ENCODE assay signal across 25 cellular contexts in genomic region chr1:61419167-61419566, GRCh38.
"Had no signal": no experiment of that assay in that cellular context is flagged by ENCODE, and none has a peak within 500 bp of the region (broad histone marks: within the 10 kb centered on the region; RNA-seq: fewer than 3 reads in every experiment).

No MANE protein-coding gene starts in this region.

- H3K4me1 Mint-ChIP-seq: memory B cell had no signal

- H3K36me3 ChIP-seq: colonic mucosa, gastrocnemius medialis, neural progenitor cell, ovary, spleen had no signal

- H3K9ac ChIP-seq: neural progenitor cell had no signal

- H3K27me3 Mint-ChIP-seq: stimulated activated naive CD8-positive, alpha-beta T cell treated with anti-CD3 and anti-CD28 coated beads, Interleukin-15, Interleukin-2, amounts not matched to agents 100 ng/mL and 50 ng/mL, for 24 hours had no signal

- H3K9me3 Mint-ChIP-seq: endodermal cell; memory B cell; natural killer cell treated with Interleukin-12 subunit alpha and Interleukin-12 subunit beta and Interleukin-15 and Interleukin-18, amount 100 ng/mL, for 72 hours; neural progenitor cell; stimulated activated memory B cell treated with anti-CD40 and anti-IgM and Interleukin-4, amounts not matched to agents 10 μg/mL and 1 μg/mL and 100 μg/mL, for 72 hours; stimulated activated naive CD8-positive, alpha-beta T cell treated with anti-CD3 and anti-CD28 coated beads, Interleukin-15, Interleukin-2, amounts not matched to agents 100 ng/mL and 50 ng/mL, for 24 hours had no signal

- DNase-seq: colonic mucosa; effector CD4-positive, alpha-beta T cell; endodermal cell; gastrocnemius medialis; heart right ventricle; hypothalamus; kidney glomerular epithelial cell; lower lobe of right lung; midbrain; nucleus accumbens; ovary; spleen; stimulated activated CD4-positive, alpha-beta T cell treated with anti-CD3 and anti-CD28 coated beads, Interleukin-15, amount 100 ng/mL, for 24 hours; stimulated activated CD4-positive, alpha-beta T cell treated with anti-CD3 and anti-CD28 coated beads, Interleukin-1b, Interleukin-23, amount 100 ng/mL, for 48 hours; stimulated activated CD4-positive, alpha-beta T cell treated with anti-CD3 and anti-CD28 coated beads, Interleukin-4, amount 100 ng/mL, for 24 hours; tibial artery; upper lobe of right lung had no signal

- H3K27ac Mint-ChIP-seq: endodermal cell; memory B cell; natural killer cell treated with Interleukin-12 subunit alpha and Interleukin-12 subunit beta and Interleukin-15 and Interleukin-18, amount 100 ng/mL, for 72 hours; neural progenitor cell; stimulated activated memory B cell treated with anti-CD40 and anti-IgM and Interleukin-4, amounts not matched to agents 10 μg/mL and 1 μg/mL and 100 μg/mL, for 72 hours; stimulated activated naive CD8-positive, alpha-beta T cell treated with anti-CD3 and anti-CD28 coated beads, Interleukin-15, Interleukin-2, amounts not matched to agents 100 ng/mL and 50 ng/mL, for 24 hours had no signal

- H3K4me2 ChIP-seq: neural progenitor cell had no signal

- H3K36me3 Mint-ChIP-seq: memory B cell; natural killer cell treated with Interleukin-12 subunit alpha and Interleukin-12 subunit beta and Interleukin-15 and Interleukin-18, amount 100 ng/mL, for 72 hours; stimulated activated memory B cell treated with anti-CD40 and anti-IgM and Interleukin-4, amounts not matched to agents 10 μg/mL and 1 μg/mL and 100 μg/mL, for 72 hours had no signal

- H3K27ac ChIP-seq: colonic mucosa, gastrocnemius medialis, lower lobe of right lung, neural progenitor cell, ovary, spleen, tibial artery, upper lobe of right lung, vagina had no signal

- H3K4me1 ChIP-seq: colonic mucosa, lower lobe of right lung, neural progenitor cell, tibial artery, upper lobe of right lung, vagina had no signal

- H2AFZ ChIP-seq: neural progenitor cell had no signal

- ATAC-seq: esophagus mucosa; gastrocnemius medialis; heart right ventricle; lower lobe of right lung; natural killer cell treated with Interleukin-12 subunit alpha and Interleukin-12 subunit beta and Interleukin-15 and Interleukin-18, amount 100 ng/mL, for 72 hours; sciatic nerve; stimulated activated memory B cell treated with anti-CD40 and anti-IgM and Interleukin-4, amounts not matched to agents 10 μg/mL and 1 μg/mL and 100 μg/mL, for 72 hours; upper lobe of right lung had no signal

- H3K27me3 ChIP-seq: colonic mucosa, gastrocnemius medialis, heart right ventricle, neural progenitor cell, ovary, spleen, tibial artery, upper lobe of right lung, vagina had no signal

- H3K4me3 ChIP-seq: colonic mucosa, gastrocnemius medialis, heart right ventricle, lower lobe of right lung, neural progenitor cell, ovary, spleen, tibial artery, upper lobe of right lung, vagina had no signal

- H3K4me3 Mint-ChIP-seq: endodermal cell; memory B cell; natural killer cell treated with Interleukin-12 subunit alpha and Interleukin-12 subunit beta and Interleukin-15 and Interleukin-18, amount 100 ng/mL, for 72 hours; neural progenitor cell; stimulated activated memory B cell treated with anti-CD40 and anti-IgM and Interleukin-4, amounts not matched to agents 10 μg/mL and 1 μg/mL and 100 μg/mL, for 72 hours; stimulated activated naive CD8-positive, alpha-beta T cell treated with anti-CD3 and anti-CD28 coated beads, Interleukin-15, Interleukin-2, amounts not matched to agents 100 ng/mL and 50 ng/mL, for 24 hours had no signal

- H3K9me3 ChIP-seq: colonic mucosa, gastrocnemius medialis, heart right ventricle, lower lobe of right lung, ovary, spleen, tibial artery, upper lobe of right lung, vagina had no signal
